Comparison of ENCODE assay signal across 10 cellular contexts in the genomic region with DNA sequence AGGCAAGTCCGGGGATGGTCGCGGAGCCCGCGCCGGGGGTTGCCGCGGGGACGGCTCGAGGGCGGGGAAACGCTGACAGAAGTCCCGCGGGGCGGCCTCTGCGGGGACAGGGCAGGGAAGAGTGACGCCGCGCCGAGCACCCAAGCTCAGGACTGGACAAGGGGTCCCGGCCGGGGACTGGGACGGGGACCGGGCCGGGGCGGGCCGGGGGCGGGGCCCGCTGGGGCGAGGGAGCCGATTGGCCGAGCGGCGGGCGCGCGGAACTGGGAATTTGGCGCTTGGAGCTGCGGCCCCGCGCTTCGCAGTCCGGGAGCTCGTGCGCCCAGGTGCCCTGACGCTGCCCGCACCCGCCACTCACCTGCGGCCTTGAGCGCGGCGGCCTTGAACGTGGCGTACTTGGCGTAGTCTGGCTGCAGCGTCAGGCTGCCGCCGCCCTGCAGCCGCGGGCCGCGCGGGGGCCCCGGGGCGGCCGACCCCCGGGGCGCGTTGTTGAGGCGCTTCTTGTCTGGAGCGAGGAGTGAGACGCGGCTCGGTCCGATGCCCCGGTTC. TPM values are rescaled to one million over a fixed set of nuclear protein-coding genes. Genes with fewer than 3 reads are reported as not detected.
DNase-seq lines count a peak whose midpoint lies in the region; ATAC-seq and TF ChIP-seq lines count a peak whose summit lies in the region.
"Had no signal": no experiment of that assay in that cellular context is flagged by ENCODE, and none has a peak within 500 bp of the region (broad histone marks: within the 10 kb centered on the region; RNA-seq: fewer than 3 reads in every experiment).

No MANE protein-coding gene starts in this region.

- peak overlapping the region; percentile 58 for H3K4me3 Mint-ChIP-seq in central memory CD8-positive, alpha-beta T cell

- H3K9me3 ChIP-seq in SK-N-SH = no peaks in the 10 kb centered on the region

- CTCF ChIA-PET in SK-N-SH (lab: Yijun Ruan, JAX) = no interaction called here

- ATAC-seq in SK-N-SH treated with all-trans-retinoic acid at 6 μM for 48 hours (no peak), GM19397 (IDR thresholded peaks at IDR 0.05; ENCODE audit: unreplicated experiment) (no peak)
- ATAC-seq in central memory CD8-positive, alpha-beta T cell (replicated peaks; ENCODE audit: extremely low read depth, poor library complexity, severe bottlenecking) = peak; percentile 3

- TF ChIP-seq RAD21 in SK-N-SH (IDR thresholded peaks at IDR 0.05; ENCODE audit: low read length) = no peak

- H3K27me3 Mint-ChIP-seq in central memory CD8-positive, alpha-beta T cell = peaks cover 37% of the 10 kb centered on the region

- peaks cover 5% of the 10 kb centered on the region for H3K36me3 Mint-ChIP-seq in central memory CD8-positive, alpha-beta T cell (ENCODE audit: insufficient read depth)

- H2AFZ ChIP-seq in SK-N-SH (ENCODE audit: low read depth) = no peak overlapping the region

- H3K4me2 ChIP-seq in SK-N-SH = peak overlapping the region; percentile 33; the same call in 1 of the 2 replicates

- peak; percentile 73 for DNase-seq in SK-N-SH
- no peak for DNase-seq in central memory CD8-positive, alpha-beta T cell (ENCODE audit: low spot score in 2 of 2)
- peak; percentile 49 for DNase-seq in left kidney (ENCODE audit: low read depth, low spot score)
- DNase-seq in substantia nigra (lab: John Stamatoyannopoulos, UW) = peak in 6 of 49 donors; percentile 24 to 82 (median 42)
- no peak for DNase-seq in NCI-H345 (lab: John Stamatoyannopoulos, UW)
- DNase-seq in NCI-H2227 (lab: John Stamatoyannopoulos, UW; ENCODE audit: unreplicated experiment) = no peak
- DNase-seq: NCI-H510A, small intestine had no signal

- H3F3A ChIP-seq in SK-N-SH (replicated peaks; ENCODE audit: insufficient read depth) = no peaks in the 10 kb centered on the region

- no peak for TF ChIP-seq CTCF in SK-N-SH (IDR thresholded peaks at IDR 0.05)

- no peaks in the 10 kb centered on the region; a peak in 1 of 4 replicates for H3K4me1 ChIP-seq in SK-N-SH (ENCODE audit: control insufficient read depth in 1 of 2, insufficient read depth in 2 of 2, low read depth in 1 of 2, low read length in 1 of 2)

- no peak for TF ChIP-seq EP300 in SK-N-SH (IDR thresholded peaks at IDR 0.05; ENCODE audit: borderline replicate concordance in 1 of 2, low read depth in 1 of 2, low read length in 1 of 2)

- H3K27ac Mint-ChIP-seq in central memory CD8-positive, alpha-beta T cell (ENCODE audit: low read depth) = no peak overlapping the region

- H3K4me1 Mint-ChIP-seq in central memory CD8-positive, alpha-beta T cell = peaks cover 25% of the 10 kb centered on the region

- peaks cover 26% of the 10 kb centered on the region; the same call in 1 of the 2 replicates for H3K27me3 ChIP-seq in SK-N-SH (ENCODE audit: insufficient read depth)

- 0 out of 4 replicates have a peak overlapping the region, but pooled peaks of 1 of the 2 experiments have one; percentile 23 for H3K4me3 ChIP-seq in SK-N-SH (ENCODE audit: low read depth in 2 of 2, low read length in 1 of 2)

- H3K9ac ChIP-seq in SK-N-SH = no peak overlapping the region

- no peaks in the 10 kb centered on the region for H3K9me2 ChIP-seq in SK-N-SH

- no CpG with 5 or more reads among the region's 76 CpGs for WGBS in SK-N-SH (ENCODE audit: low lambda C conversion rate)

- H3K36me3 ChIP-seq in SK-N-SH (replicated peaks in 1 of 2; ENCODE audit: control insufficient read depth in 1 of 2, insufficient read depth in 2 of 2, low read length in 1 of 2) = no peaks in the 10 kb centered on the region

- POLR2A ChIA-PET in SK-N-SH (lab: Yijun Ruan, JAX) = no interaction called here

- H3K27ac ChIP-seq in SK-N-SH (ENCODE audit: low read depth in 2 of 2, low read length in 1 of 2) = no peak overlapping the region
- H3K27ac ChIP-seq in substantia nigra (ENCODE audit: low read depth, low read length, poor library complexity, severe bottlenecking) = peak overlapping the region; percentile 68

- no peaks in the 10 kb centered on the region for H4K20me1 ChIP-seq in SK-N-SH (ENCODE audit: insufficient read depth)

- H3K9me3 Mint-ChIP-seq in central memory CD8-positive, alpha-beta T cell = no peaks in the 10 kb centered on the region

- no peaks in the 10 kb centered on the region for H3K79me2 ChIP-seq in SK-N-SH (ENCODE audit: insufficient read depth)

TF ChIP-seq in SK-N-SH, 30 proteins besides CTCF, POLR2A, EP300 and RAD21:
- TF ChIP-seq, protein P1, sequence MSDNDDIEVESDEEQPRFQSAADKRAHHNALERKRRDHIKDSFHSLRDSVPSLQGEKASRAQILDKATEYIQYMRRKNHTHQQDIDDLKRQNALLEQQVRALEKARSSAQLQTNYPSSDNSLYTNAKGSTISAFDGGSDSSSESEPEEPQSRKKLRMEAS (IDR thresholded peaks at IDR 0.05; ENCODE audit: low read depth) = no peak
- TF ChIP-seq GABPA (IDR thresholded peaks at IDR 0.05; ENCODE audit: low read depth) (no peak), YY1 (IDR thresholded peaks at IDR 0.05; ENCODE audit: low read depth) (no peak), MXI1 (IDR thresholded peaks at IDR 0.05; ENCODE audit: low read depth, low read length) (no peak)

TF ChIP-seq in SK-N-SH treated with all-trans-retinoic acid at 6 μM for 48 hours, 23 proteins besides CTCF, POLR2A, EP300 and RAD21 (continues in another document):
- no peak for TF ChIP-seq BACH2 (CRISPR knock-in tag; IDR thresholded peaks at IDR 0.05; ENCODE audit: borderline replicate concordance)
- TF ChIP-seq ZC3H10 (CRISPR knock-in tag; IDR thresholded peaks at IDR 0.05) = no peak
- TF ChIP-seq TCF4 (CRISPR knock-in tag; IDR thresholded peaks at IDR 0.05; ENCODE audit: borderline replicate concordance) = no peak
- TF ChIP-seq SNAI2 (CRISPR knock-in tag; IDR thresholded peaks at IDR 0.05) = no peak
- TF ChIP-seq, protein P2, sequence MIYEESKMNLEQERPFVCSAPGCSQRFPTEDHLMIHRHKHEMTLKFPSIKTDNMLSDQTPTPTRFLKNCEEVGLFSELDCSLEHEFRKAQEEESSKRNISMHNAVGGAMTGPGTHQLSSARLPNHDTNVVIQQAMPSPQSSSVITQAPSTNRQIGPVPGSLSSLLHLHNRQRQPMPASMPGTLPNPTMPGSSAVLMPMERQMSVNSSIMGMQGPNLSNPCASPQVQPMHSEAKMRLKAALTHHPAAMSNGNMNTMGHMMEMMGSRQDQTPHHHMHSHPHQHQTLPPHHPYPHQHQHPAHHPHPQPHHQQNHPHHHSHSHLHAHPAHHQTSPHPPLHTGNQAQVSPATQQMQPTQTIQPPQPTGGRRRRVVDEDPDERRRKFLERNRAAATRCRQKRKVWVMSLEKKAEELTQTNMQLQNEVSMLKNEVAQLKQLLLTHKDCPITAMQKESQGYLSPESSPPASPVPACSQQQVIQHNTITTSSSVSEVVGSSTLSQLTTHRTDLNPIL (CRISPR knock-in tag; IDR thresholded peaks at IDR 0.05; ENCODE audit: low read depth) = no peak
- no peak for TF ChIP-seq ESRRG (CRISPR knock-in tag; IDR thresholded peaks at IDR 0.05)
- no peak for TF ChIP-seq TOX (CRISPR knock-in tag; IDR thresholded peaks at IDR 0.05; ENCODE audit: borderline replicate concordance)
- TF ChIP-seq, protein P3, sequence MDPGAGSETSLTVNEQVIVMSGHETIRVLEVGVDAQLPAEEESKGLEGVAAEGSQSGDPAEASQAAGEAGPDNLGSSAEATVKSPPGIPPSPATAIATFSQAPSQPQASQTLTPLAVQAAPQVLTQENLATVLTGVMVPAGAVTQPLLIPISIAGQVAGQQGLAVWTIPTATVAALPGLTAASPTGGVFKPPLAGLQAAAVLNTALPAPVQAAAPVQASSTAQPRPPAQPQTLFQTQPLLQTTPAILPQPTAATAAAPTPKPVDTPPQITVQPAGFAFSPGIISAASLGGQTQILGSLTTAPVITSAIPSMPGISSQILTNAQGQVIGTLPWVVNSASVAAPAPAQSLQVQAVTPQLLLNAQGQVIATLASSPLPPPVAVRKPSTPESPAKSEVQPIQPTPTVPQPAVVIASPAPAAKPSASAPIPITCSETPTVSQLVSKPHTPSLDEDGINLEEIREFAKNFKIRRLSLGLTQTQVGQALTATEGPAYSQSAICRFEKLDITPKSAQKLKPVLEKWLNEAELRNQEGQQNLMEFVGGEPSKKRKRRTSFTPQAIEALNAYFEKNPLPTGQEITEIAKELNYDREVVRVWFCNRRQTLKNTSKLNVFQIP (CRISPR knock-in tag; IDR thresholded peaks at IDR 0.05; ENCODE audit: borderline replicate concordance, low read depth) = no peak
- TF ChIP-seq ISL1 (CRISPR knock-in tag; IDR thresholded peaks at IDR 0.05) = no peak
- TF ChIP-seq, protein P4, sequence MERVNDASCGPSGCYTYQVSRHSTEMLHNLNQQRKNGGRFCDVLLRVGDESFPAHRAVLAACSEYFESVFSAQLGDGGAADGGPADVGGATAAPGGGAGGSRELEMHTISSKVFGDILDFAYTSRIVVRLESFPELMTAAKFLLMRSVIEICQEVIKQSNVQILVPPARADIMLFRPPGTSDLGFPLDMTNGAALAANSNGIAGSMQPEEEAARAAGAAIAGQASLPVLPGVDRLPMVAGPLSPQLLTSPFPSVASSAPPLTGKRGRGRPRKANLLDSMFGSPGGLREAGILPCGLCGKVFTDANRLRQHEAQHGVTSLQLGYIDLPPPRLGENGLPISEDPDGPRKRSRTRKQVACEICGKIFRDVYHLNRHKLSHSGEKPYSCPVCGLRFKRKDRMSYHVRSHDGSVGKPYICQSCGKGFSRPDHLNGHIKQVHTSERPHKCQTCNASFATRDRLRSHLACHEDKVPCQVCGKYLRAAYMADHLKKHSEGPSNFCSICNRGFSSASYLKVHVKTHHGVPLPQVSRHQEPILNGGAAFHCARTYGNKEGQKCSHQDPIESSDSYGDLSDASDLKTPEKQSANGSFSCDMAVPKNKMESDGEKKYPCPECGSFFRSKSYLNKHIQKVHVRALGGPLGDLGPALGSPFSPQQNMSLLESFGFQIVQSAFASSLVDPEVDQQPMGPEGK (CRISPR knock-in tag; IDR thresholded peaks at IDR 0.05; ENCODE audit: borderline replicate concordance) = no peak
- no peak for TF ChIP-seq ZNF70 (CRISPR knock-in tag; IDR thresholded peaks at IDR 0.05)

RNA-seq across cellular contexts. Expression of a gene that starts 4.8 kb away (rescaled TPM):
- polyA plus RNA-seq in SK-N-SH (2012; rRNA removed) = not detected in 2 replicates
- polyA plus RNA-seq in SK-N-SH (2012; cell fraction: cytosol; rRNA removed) = not detected in 2 replicates
- polyA plus RNA-seq in SK-N-SH (2012; cell fraction: nucleus; rRNA removed) = not detected in 2 replicates

RNA-seq across cellular contexts. Expression of a gene that starts 16.5 kb away (rescaled TPM):
- polyA plus RNA-seq in SK-N-SH (2012; rRNA removed) = 0.10 and 0.12 TPM in 2 replicates
- 0.03 TPM in 1 of 2 replicates, not detected in the other for polyA plus RNA-seq in SK-N-SH (2012; cell fraction: cytosol; rRNA removed)
- polyA plus RNA-seq in SK-N-SH (2012; cell fraction: nucleus; rRNA removed) = 1.3 and 1.9 TPM in 2 replicates

RNA-seq across cellular contexts. Expression of a gene that starts 36.8 kb away (rescaled TPM):
- polyA plus RNA-seq in SK-N-SH (2012; rRNA removed) = 8.1 and 15.6 TPM in 2 replicates
- 4.9 and 8.5 TPM in 2 replicates for polyA plus RNA-seq in SK-N-SH (2012; cell fraction: cytosol; rRNA removed)
- 12.6 and 17.3 TPM in 2 replicates for polyA plus RNA-seq in SK-N-SH (2012; cell fraction: nucleus; rRNA removed)

RNA-seq across cellular contexts. Expression of a gene that starts 59.1 kb away (rescaled TPM):
- polyA plus RNA-seq in SK-N-SH (2012; rRNA removed) = 0.35 and 0.89 TPM in 2 replicates
- 0.62 and 1.1 TPM in 2 replicates for polyA plus RNA-seq in SK-N-SH (2012; cell fraction: cytosol; rRNA removed)
- 0.34 and 0.37 TPM in 2 replicates for polyA plus RNA-seq in SK-N-SH (2012; cell fraction: nucleus; rRNA removed)

Comparison
In these comparisons a context has a peak if more than half of its experiments do, and no peak if none do; other contexts are left out.
1. DNase-seq: peak in SK-N-SH (single experiment) and left kidney (single experiment); none in central memory CD8-positive, alpha-beta T cell (0 of 2), NCI-H345 (single experiment) and NCI-H2227 (single experiment).